Comparison of ENCODE assay signal across 21 cellular contexts in genomic region chr16:58365623-58366022, GRCh38.
"Had no signal": no experiment of that assay in that cellular context is flagged by ENCODE, and none has a peak within 500 bp of the region (broad histone marks: within the 10 kb centered on the region; RNA-seq: fewer than 3 reads in every experiment).

No MANE protein-coding gene starts in this region.

- H3K36me3 ChIP-seq: ascending aorta had no signal

- H3K27ac ChIP-seq: ascending aorta, KMS-11 had no signal

- H3K27me3 ChIP-seq: ascending aorta had no signal

- H3K9ac ChIP-seq: KMS-11 had no signal

- H3K4me1 ChIP-seq: ascending aorta had no signal

- H3K4me3 ChIP-seq: ascending aorta had no signal

- DNase-seq: activated B cell treated with CpG ODN at 0.5 μM for 24 hours; activated CD4-positive, alpha-beta memory T cell treated with anti-CD3 and anti-CD28 coated beads for 36 hours; activated CD4-positive, alpha-beta T cell treated with anti-CD3 and anti-CD28 coated beads, Interleukin-2, amount 10 ng/mL, durations not matched to agents 7 days and 5 days; activated CD8-positive, alpha-beta memory T cell treated with anti-CD3 and anti-CD28 coated beads for 24 hours; activated effector memory CD4-positive, alpha-beta T cell treated with anti-CD3 and anti-CD28 coated beads, Interleukin-2, amount 50 U/mL, for 16 hours; activated naive CD4-positive, alpha-beta T cell treated with Interleukin-2 at 50 U/mL for 16 hours; activated naive CD8-positive, alpha-beta T cell treated with anti-CD3 and anti-CD28 coated beads, Interleukin-2, amount 50 U/mL, for 24 hours; activated T-cell treated with anti-CD3 and anti-CD28 coated beads, Interleukin-2, amount 50 U/mL, for 4 hours; amniotic stem cell; central memory CD4-positive, alpha-beta T cell; NCI-H1092; NCI-H1417 treated with DMSO at 0.1 percent for 48 hours; NCI-H2029 treated with DMSO at 0.1 percent for 48 hours; NCI-H345; NCI-H510A; NCI-H526 treated with DMSO at 0.1 percent for 48 hours; SIG-M5; T-helper 17 cell; T-helper 9 cell had no signal

- H3K4me2 ChIP-seq: KMS-11 had no signal
